ENCODE assay signal across 8 cellular contexts in the genomic region with DNA sequence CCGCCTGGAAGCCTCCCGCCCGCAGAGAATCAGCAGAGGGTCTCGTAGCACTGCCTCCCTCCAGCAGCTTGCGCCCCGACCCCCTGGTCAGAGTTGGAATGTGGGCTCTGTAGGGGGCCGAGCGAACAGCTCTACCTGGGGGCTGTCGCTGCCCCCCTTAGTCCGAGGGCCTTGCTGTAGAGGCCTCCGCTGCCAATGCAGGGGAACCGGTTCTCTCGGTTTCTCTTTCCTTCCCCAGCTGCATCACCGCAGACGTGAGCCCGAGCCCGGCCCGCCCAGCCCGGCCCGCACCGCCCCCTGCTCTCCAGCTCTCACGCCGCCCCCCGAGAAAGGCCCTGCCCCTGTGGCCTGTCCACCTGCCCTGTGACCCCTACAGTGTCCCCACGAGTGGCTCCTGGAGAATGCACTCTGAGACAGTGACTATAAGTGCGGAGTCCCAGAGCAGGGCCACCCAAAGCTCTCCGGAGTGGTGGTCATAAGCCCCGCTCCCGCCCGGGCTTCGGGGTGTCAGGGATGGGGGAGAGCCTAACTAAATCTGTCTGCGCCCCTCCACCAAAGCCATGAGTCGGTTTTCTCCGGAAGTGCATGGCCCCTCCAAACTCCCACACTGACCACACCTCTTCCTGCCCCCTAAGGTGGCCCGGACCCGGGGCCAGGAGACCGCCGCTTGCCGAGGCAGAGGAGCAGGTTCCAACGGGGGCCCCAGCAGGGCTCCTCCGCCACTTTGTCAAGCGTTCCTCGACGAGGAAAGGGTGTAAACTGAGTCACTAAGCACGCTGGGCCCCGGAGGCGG. TPM values are rescaled to one million over a fixed set of nuclear protein-coding genes. Genes with fewer than 3 reads are reported as not detected.
A peak's percentile ranks its signal among the peaks of the same experiment; 100 is the strongest.
DNase-seq lines count a peak whose midpoint lies in the region; ATAC-seq, FAIRE-seq and TF ChIP-seq lines count a peak whose summit lies in the region.

No MANE protein-coding gene starts in this region.

- no peak overlapping the region for H3K27ac Mint-ChIP-seq in astrocyte (ENCODE audit: unreplicated experiment)
- H3K27ac Mint-ChIP-seq in stimulated activated naive CD8-positive, alpha-beta T cell treated with anti-CD3 and anti-CD28 coated beads, Interleukin-15, Interleukin-2, amounts not matched to agents 100 ng/mL and 50 ng/mL, for 24 hours, result no peak overlapping the region

- peaks cover 32% of the 10 kb centered on the region for H4K20me1 ChIP-seq in astrocyte (ENCODE audit: insufficient read depth, low read length)

- no peak for ATAC-seq in GM19328 (IDR thresholded peaks at IDR 0.05; ENCODE audit: unreplicated experiment)

- H3K79me2 ChIP-seq in astrocyte (ENCODE audit: insufficient read depth, low read length), result no peaks in the 10 kb centered on the region

- H3K27ac ChIP-seq in HL-60 (replicated peaks), result no peak overlapping the region
- no peak overlapping the region for H3K27ac ChIP-seq in astrocyte (ENCODE audit: low read depth, low read length)

- H3K36me3 Mint-ChIP-seq in astrocyte (ENCODE audit: low read depth, unreplicated experiment), result peaks cover 7% of the 10 kb centered on the region
- no peaks in the 10 kb centered on the region for H3K36me3 Mint-ChIP-seq in stimulated activated naive CD8-positive, alpha-beta T cell treated with anti-CD3 and anti-CD28 coated beads, Interleukin-15, Interleukin-2, amounts not matched to agents 100 ng/mL and 50 ng/mL, for 24 hours (ENCODE audit: low read depth)

- TF ChIP-seq CTCF in HL-60 (IDR thresholded peaks at IDR 0.05; ENCODE audit: insufficient read depth, low read length), result no peak
- TF ChIP-seq CTCF in astrocyte (IDR thresholded peaks at IDR 0.05; ENCODE audit: insufficient read depth, low read depth, low read length), result no peak
- TF ChIP-seq CTCF in kidney epithelial cell (IDR thresholded peaks at IDR 0.05; ENCODE audit: insufficient read depth, low read length, poor library complexity, severe bottlenecking), result no peak

- H3K4me3 Mint-ChIP-seq in astrocyte (ENCODE audit: unreplicated experiment), result peak overlapping the region; percentile 57
- peak overlapping the region; percentile 80 for H3K4me3 Mint-ChIP-seq in stimulated activated naive CD8-positive, alpha-beta T cell treated with anti-CD3 and anti-CD28 coated beads, Interleukin-15, Interleukin-2, amounts not matched to agents 100 ng/mL and 50 ng/mL, for 24 hours

- peaks cover 2% of the 10 kb centered on the region for H3K9me3 Mint-ChIP-seq in astrocyte (ENCODE audit: unreplicated experiment)
- H3K9me3 Mint-ChIP-seq in stimulated activated naive CD8-positive, alpha-beta T cell treated with anti-CD3 and anti-CD28 coated beads, Interleukin-15, Interleukin-2, amounts not matched to agents 100 ng/mL and 50 ng/mL, for 24 hours, result no peaks in the 10 kb centered on the region

- no peak overlapping the region for H3K9ac ChIP-seq in astrocyte (ENCODE audit: low read length)

- H3K27me3 ChIP-seq in HL-60 (ENCODE audit: insufficient read depth, poor library complexity, severe bottlenecking) (no peaks in the 10 kb centered on the region), astrocyte (ENCODE audit: insufficient read depth, low read length) (peaks cover 31% of the 10 kb centered on the region), kidney epithelial cell (ENCODE audit: control insufficient read depth, insufficient read depth, low read length) (peaks cover 23% of the 10 kb centered on the region)

- FAIRE-seq in astrocyte (lab: Jason Lieb, UNC), result no peak

- peaks cover 18% of the 10 kb centered on the region for H3K4me1 ChIP-seq in astrocyte (ENCODE audit: insufficient read depth, low read length)

- H2AFZ ChIP-seq in astrocyte (ENCODE audit: low read depth, low read length), result no peak overlapping the region

- peaks cover 6% of the 10 kb centered on the region for H3K4me1 Mint-ChIP-seq in astrocyte (ENCODE audit: low read depth, unreplicated experiment)
- H3K4me1 Mint-ChIP-seq in stimulated activated naive CD8-positive, alpha-beta T cell treated with anti-CD3 and anti-CD28 coated beads, Interleukin-15, Interleukin-2, amounts not matched to agents 100 ng/mL and 50 ng/mL, for 24 hours (ENCODE audit: low read depth), result peaks cover 28% of the 10 kb centered on the region

- H3K27me3 Mint-ChIP-seq in astrocyte (ENCODE audit: low read depth, unreplicated experiment), result peaks cover 29% of the 10 kb centered on the region
- H3K27me3 Mint-ChIP-seq in stimulated activated naive CD8-positive, alpha-beta T cell treated with anti-CD3 and anti-CD28 coated beads, Interleukin-15, Interleukin-2, amounts not matched to agents 100 ng/mL and 50 ng/mL, for 24 hours, result peaks cover 5% of the 10 kb centered on the region

- peak overlapping the region; percentile 65 for H3K4me3 ChIP-seq in HL-60 (replicated peaks; ENCODE audit: insufficient read depth, low read length)
- peak overlapping the region; percentile 23 for H3K4me3 ChIP-seq in astrocyte (ENCODE audit: insufficient read depth, low read depth, low read length)
- H3K4me3 ChIP-seq in kidney epithelial cell (ENCODE audit: low read depth, low read length), result peak overlapping the region; percentile 55

- peaks cover 3% of the 10 kb centered on the region for H3K9me3 ChIP-seq in astrocyte (ENCODE audit: insufficient read depth, low read depth, low read length)

- H3K4me2 ChIP-seq in astrocyte (ENCODE audit: low read length), result peak overlapping the region; percentile 88

- DNase-seq in activated naive CD4-positive, alpha-beta T cell treated with Interleukin-2 at 50 U/mL for 16 hours, result peak; percentile 46
- no peak for DNase-seq in activated naive CD4-positive, alpha-beta T cell treated with anti-CD3 and anti-CD28 coated beads, Interleukin-2, amount 50 U/mL, for 16 hours
- no peak for DNase-seq in HL-60 (ENCODE audit: low read depth in 1 of 2, low spot score in 1 of 2)
- no peak for DNase-seq in astrocyte (ENCODE audit: low read depth)
- DNase-seq in kidney epithelial cell (ENCODE audit: low read depth), result no peak
- DNase-seq in cerebellum (ENCODE audit: low spot score), result no peak

- H3K36me3 ChIP-seq in astrocyte (ENCODE audit: insufficient read depth, low read length), result no peaks in the 10 kb centered on the region
- H3K36me3 ChIP-seq in kidney epithelial cell (ENCODE audit: control insufficient read depth, insufficient read depth, low read length), result no peaks in the 10 kb centered on the region

RNA-seq across cellular contexts. Expression of a gene that starts 1.7 kb away (rescaled TPM):
- total RNA-seq in astrocyte, result 4.4 and 10.0 TPM in 2 replicates
- total RNA-seq in kidney epithelial cell, result 36.4 and 51.6 TPM in 2 replicates
- total RNA-seq in cerebellum, result 4.9 TPM

RNA-seq across cellular contexts. Expression of a gene that starts 59.6 kb away (rescaled TPM):
- 32.5 and 41.9 TPM in 2 replicates for total RNA-seq in astrocyte
- 33.8 and 42.6 TPM in 2 replicates for total RNA-seq in kidney epithelial cell
- 24.7 TPM for total RNA-seq in cerebellum
